ENCODE assay signal across 25 cellular contexts in genomic region chr10:1564791-1565190, GRCh38.
DNase-seq lines count a peak whose midpoint lies in the region; ATAC-seq and TF ChIP-seq lines count a peak whose summit lies in the region.
"Had no signal": no experiment of that assay in that cellular context is flagged by ENCODE, and none has a peak within 500 bp of the region (broad histone marks: within the 10 kb centered on the region; RNA-seq: fewer than 3 reads in every experiment).

No MANE protein-coding gene starts in this region.

- H3K4me3 Mint-ChIP-seq in neural progenitor cell = no peak overlapping the region
- H3K4me3 Mint-ChIP-seq: CD14-positive monocyte; CD4-positive, alpha-beta memory T cell; CD4-positive, CD25-positive, alpha-beta regulatory T cell; CD8-positive, alpha-beta memory T cell had no signal

- H3K4me1 ChIP-seq in spleen (no peaks in the 10 kb centered on the region), gastroesophageal sphincter (no peaks in the 10 kb centered on the region), neural progenitor cell (no peaks in the 10 kb centered on the region)
- H3K4me1 ChIP-seq: BE2C had no signal

- H3K27ac ChIP-seq in spleen (no peak overlapping the region), gastroesophageal sphincter (no peak overlapping the region), neural progenitor cell (no peak overlapping the region)
- H3K27ac ChIP-seq: BLaER1 had no signal

- TF ChIP-seq POLR2A in spleen (IDR thresholded peaks at IDR 0.05) = no peak
- no peak for TF ChIP-seq POLR2A in gastroesophageal sphincter (IDR thresholded peaks at IDR 0.05)

- no peaks in the 10 kb centered on the region for H3K79me2 ChIP-seq in neural progenitor cell (ENCODE audit: low read depth)

- H3K9me3 ChIP-seq in spleen = no peaks in the 10 kb centered on the region
- no peaks in the 10 kb centered on the region for H3K9me3 ChIP-seq in gastroesophageal sphincter
- no peaks in the 10 kb centered on the region for H3K9me3 ChIP-seq in neural progenitor cell (ENCODE audit: low read depth)
- H3K9me3 ChIP-seq: BE2C, BLaER1 had no signal

- H3K9me3 Mint-ChIP-seq in neural progenitor cell = no peaks in the 10 kb centered on the region
- H3K9me3 Mint-ChIP-seq: CD4-positive, alpha-beta memory T cell; CD8-positive, alpha-beta memory T cell had no signal

- H3K27me3 ChIP-seq in spleen (replicated peaks in 1 of 7) (peaks cover 0 to 21% (median 0%) of the 10 kb centered on the region in 7 donors), gastroesophageal sphincter (peaks cover 39% of the 10 kb centered on the region), neural progenitor cell (no peaks in the 10 kb centered on the region)
- H3K27me3 ChIP-seq: BE2C, BLaER1 had no signal

- H3K27me3 Mint-ChIP-seq in neural progenitor cell (ENCODE audit: insufficient read depth, low read depth) = peaks cover 8% of the 10 kb centered on the region
- H3K27me3 Mint-ChIP-seq: CD4-positive, CD25-positive, alpha-beta regulatory T cell had no signal

- H3K4me3 ChIP-seq in spleen = no peak overlapping the region
- H3K4me3 ChIP-seq in gastroesophageal sphincter = no peak overlapping the region
- H3K4me3 ChIP-seq in neural progenitor cell = no peak overlapping the region
- H3K4me3 ChIP-seq: BLaER1, GM12878 had no signal

- ATAC-seq in GM18861 (IDR thresholded peaks at IDR 0.05; ENCODE audit: unreplicated experiment) = no peak
- ATAC-seq in gastroesophageal sphincter = no peak
- ATAC-seq in GM18517 (IDR thresholded peaks at IDR 0.05; ENCODE audit: unreplicated experiment) = no peak
- ATAC-seq: GM12878 had no signal

- no peak overlapping the region for H3K4me2 ChIP-seq in neural progenitor cell
- H3K4me2 ChIP-seq: BLaER1 had no signal

- peaks cover 14% of the 10 kb centered on the region for H3K4me1 Mint-ChIP-seq in neural progenitor cell
- H3K4me1 Mint-ChIP-seq: CD14-positive monocyte; CD4-positive, alpha-beta memory T cell; CD4-positive, CD25-positive, alpha-beta regulatory T cell; CD8-positive, alpha-beta memory T cell had no signal

- no peak for TF ChIP-seq CTCF in spleen (IDR thresholded peaks at IDR 0.05 in 8 of 11, conservative IDR thresholded peaks at IDR 0.05 in 3 of 11)
- TF ChIP-seq CTCF in gastroesophageal sphincter (IDR thresholded peaks at IDR 0.05) = no peak
- no peak for TF ChIP-seq CTCF in neural progenitor cell (IDR thresholded peaks at IDR 0.05)

- H4K20me1 ChIP-seq in neural progenitor cell (ENCODE audit: low read depth) = no peaks in the 10 kb centered on the region
- H4K20me1 ChIP-seq: BLaER1 had no signal

- H3K36me3 ChIP-seq in spleen (no peaks in the 10 kb centered on the region), gastroesophageal sphincter (no peaks in the 10 kb centered on the region), neural progenitor cell (no peaks in the 10 kb centered on the region)
- H3K36me3 ChIP-seq: BE2C, BLaER1 had no signal

- no peak overlapping the region for H3K27ac Mint-ChIP-seq in neural progenitor cell
- H3K27ac Mint-ChIP-seq: CD14-positive monocyte; CD4-positive, alpha-beta memory T cell; CD4-positive, CD25-positive, alpha-beta regulatory T cell; CD8-positive, alpha-beta memory T cell had no signal

- H3K36me3 Mint-ChIP-seq in neural progenitor cell = no peaks in the 10 kb centered on the region
- H3K36me3 Mint-ChIP-seq: CD14-positive monocyte; CD4-positive, alpha-beta memory T cell; CD4-positive, CD25-positive, alpha-beta regulatory T cell; CD8-positive, alpha-beta memory T cell had no signal

- DNase-seq in mesenteric fat pad (ENCODE audit: low spot score) = peak; percentile 67
- DNase-seq in posterior vena cava (ENCODE audit: low spot score) = peak; percentile 62
- DNase-seq in spleen = peak; percentile 46
- DNase-seq in neural progenitor cell (ENCODE audit: low spot score) = no peak
- DNase-seq: 8988T; ACHN; BE2C; C1 segment of cervical spinal cord; CD4-positive, alpha-beta memory T cell; CD4-positive, CD25-positive, alpha-beta regulatory T cell; CD8-positive, alpha-beta memory T cell; COR-L47; DMS 273 treated with DMSO at 0.1 percent for 48 hours; DMS153; DMS53; DMS79; DND-41; EL; GDM1 had no signal

- WGBS in spleen, 5 donors = 87 to 93% (median 89%) methylated on average over 11 of the region's 11 CpGs
- WGBS in gastroesophageal sphincter (ENCODE audit: low coverage in 1 of 2), 2 donors = 87 to 93% methylated on average over 8 to 11 of the region's 11 CpGs

- intact Hi-C loops in posterior vena cava (cut with DNase I) = no loop called here
- intact Hi-C loops in spleen (cut with DNase I; ENCODE audit: low total_unique reads) = no loop called here

- H3F3A ChIP-seq in neural progenitor cell (ENCODE audit: low read depth) = no peaks in the 10 kb centered on the region

- TF ChIP-seq EP300 in gastroesophageal sphincter (IDR thresholded peaks at IDR 0.05) = no peak

- no peak overlapping the region for H3K9ac ChIP-seq in neural progenitor cell
- H3K9ac ChIP-seq: BLaER1 had no signal

- H2AFZ ChIP-seq in neural progenitor cell (replicated peaks) = no peak overlapping the region
